Comparison of ENCODE assay signal across 9 cellular contexts in the genomic region with DNA sequence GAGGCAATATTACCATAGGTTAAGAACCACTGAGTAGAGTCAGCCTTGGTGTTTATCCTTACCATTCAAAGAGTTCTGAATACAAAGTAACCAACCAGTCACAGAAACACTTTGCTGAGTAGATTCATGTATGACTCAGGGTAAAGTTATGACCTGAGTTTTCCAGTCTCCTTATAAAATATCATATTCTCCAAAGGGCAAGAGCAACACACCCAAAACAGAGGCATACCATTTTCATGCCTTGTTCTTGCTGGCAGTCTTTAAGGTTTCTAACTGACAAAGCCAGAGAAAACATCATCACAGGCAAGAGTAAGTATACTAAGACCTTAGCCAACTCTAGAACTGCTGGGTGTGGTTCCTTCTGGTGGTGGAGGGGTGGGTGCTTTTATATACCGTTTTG. TPM values are rescaled to one million over a fixed set of nuclear protein-coding genes. Genes with fewer than 3 reads are reported as not detected.
DNase-seq lines count a peak whose midpoint lies in the region; ATAC-seq, FAIRE-seq and TF ChIP-seq lines count a peak whose summit lies in the region.
"Had no signal": no experiment of that assay in that cellular context is flagged by ENCODE, and none has a peak within 500 bp of the region (broad histone marks: within the 10 kb centered on the region; RNA-seq: fewer than 3 reads in every experiment).

No MANE protein-coding gene starts in this region.

- DNase-seq in A549 (ENCODE audit: low read depth in 1 of 2, low spot score in 1 of 2), result peak; percentile 60 to 80
- peak; percentile 72 for DNase-seq in H4 (ENCODE audit: low spot score)
- DNase-seq in adrenal gland, result no peak
- peak; percentile 72 for DNase-seq in kidney glomerular epithelial cell (lab: John Stamatoyannopoulos, UW)
- DNase-seq in NCI-H2171 (lab: John Stamatoyannopoulos, UW), result no peak
- DNase-seq in HepG2 (ENCODE audit: low spot score), result no peak
- no peak for DNase-seq in AML-193 (lab: John Stamatoyannopoulos, UW)
- DNase-seq: NCI-H2171 treated with DMSO at 0.1 percent for 48 hours had no signal

- no peaks in the 10 kb centered on the region for H3K79me2 ChIP-seq in HepG2 (ENCODE audit: insufficient read depth, low read length)

- WGBS in A549 (ENCODE audit: missing lambda C conversion rate), result 0% methylated on average over 1 of the region's 1 CpG
- 25 to 42% (median 38%) methylated on average over 1 of the region's 1 CpG for WGBS in adrenal gland, 4 donors
- WGBS in HepG2 (ENCODE audit: low lambda C conversion rate), result 0% methylated on average over 1 of the region's 1 CpG

- TF ChIP-seq POLR2A in A549 (IDR thresholded peaks at IDR 0.05; ENCODE audit: low read length) (no peak), adrenal gland (IDR thresholded peaks at IDR 0.05) (peak in 1 of 2 donors; percentile 52), HepG2 (IDR thresholded peaks at IDR 0.05; ENCODE audit: insufficient read depth in 1 of 2, low read depth in 2 of 2, low read length in 2 of 2) (no peak)

- intact Hi-C loops in adrenal gland (cut with DNase I), result no loop called here
- intact Hi-C loops in HepG2 (cut with micrococcal nuclease; ENCODE audit: unreplicated experiment), result no loop called here

- no peaks in the 10 kb centered on the region for H3K27me3 ChIP-seq in adrenal gland
- H3K27me3 ChIP-seq in HepG2 (ENCODE audit: control insufficient read depth in 1 of 2, insufficient read depth in 2 of 2, low read length in 2 of 2), result no peaks in the 10 kb centered on the region

- BruUV-seq in HepG2 (replicated peaks; lab: Mats Ljungman, UMichigan), result no TSS peak

- H3K4me2 ChIP-seq in A549 (peak overlapping the region; percentile 88), HepG2 (ENCODE audit: low read depth, low read length) (no peak overlapping the region)

- no peak for FAIRE-seq in A549 (lab: Jason Lieb, UNC)
- no peak for FAIRE-seq in HepG2 (lab: Jason Lieb, UNC)

- in situ Hi-C loops in HepG2 (cut with HindIII; ENCODE audit: extremely low pct_ligation_motif_present, low pct_unique_long_range_greater_than_20kb), result no loop called here

- H3K9me3 ChIP-seq in A549 (peaks cover 4% of the 10 kb centered on the region; the same call in 2 of the 3 replicates), adrenal gland (replicated peaks in 1 of 3) (no peaks in the 10 kb centered on the region), HepG2 (ENCODE audit: low read length) (no peaks in the 10 kb centered on the region)

- POLR2A ChIA-PET in A549 (lab: Yijun Ruan, JAX), result interaction anchor here (3.6 kb wide), 1 partner anchor 14 kb away, joined by 17 read pairs; a partner anchor contains a TSS
- POLR2A ChIA-PET in HepG2 (lab: Yijun Ruan, JAX), result no interaction called here

- TF ChIP-seq EP300 in A549 (IDR thresholded peaks at IDR 0.05), result no peak
- no peak for TF ChIP-seq EP300 in HepG2 (IDR thresholded peaks at IDR 0.05; ENCODE audit: low read depth in 2 of 2, low read length in 2 of 2)
- no peak for TF ChIP-seq EP300 in HepG2 (CRISPR knock-in tag; IDR thresholded peaks at IDR 0.05; ENCODE audit: borderline replicate concordance)

- H2AFZ ChIP-seq in HepG2 (ENCODE audit: low read length), result no peak overlapping the region

- TF ChIP-seq RAD21 in A549 (conservative IDR thresholded peaks at IDR 0.05 in 1 of 2, IDR thresholded peaks at IDR 0.05 in 1 of 2) (no peak), HepG2 (CRISPR knock-in tag; IDR thresholded peaks at IDR 0.05) (no peak)

- H3K27ac ChIP-seq in A549 (peak overlapping the region; percentile 96), adrenal gland (peak overlapping the region in 3 of 5 donors; percentile 46 to 78 (median 49)), HepG2 (ENCODE audit: extremely low read length, insufficient read depth, low read length) (no peak overlapping the region)

- CTCF ChIA-PET in A549 (lab: Yijun Ruan, JAX), result interaction anchor here (1.5 to 1.6 kb wide), 2 partner anchors 13 to 190 kb away, joined by 6 to 9 read pairs; a partner anchor contains a TSS
- CTCF ChIA-PET in HepG2 (lab: Yijun Ruan, JAX; ENCODE audit: low intra/inter-chr PET ratio, low total read pairs), result no interaction called here

- no peaks in the 10 kb centered on the region for H3K36me3 ChIP-seq in adrenal gland (replicated peaks in 1 of 2)
- H3K36me3 ChIP-seq in HepG2 (replicated peaks in 1 of 2; ENCODE audit: control insufficient read depth in 1 of 2, insufficient read depth in 2 of 2, low read length in 2 of 2), result no peaks in the 10 kb centered on the region

- H4K20me1 ChIP-seq in HepG2 (ENCODE audit: insufficient read depth, low read length), result no peaks in the 10 kb centered on the region

- H3K4me3 ChIP-seq in A549 (peak overlapping the region; percentile 28), adrenal gland (no peak overlapping the region), HepG2 (replicated peaks in 1 of 3; ENCODE audit: insufficient read depth in 1 of 3, low read depth in 2 of 3, low read length in 3 of 3) (no peak overlapping the region)

- H3K9ac ChIP-seq in HepG2 (ENCODE audit: insufficient read depth, low read depth, low read length), result no peak overlapping the region

- H3K4me1 ChIP-seq in A549, result peaks cover 71% of the 10 kb centered on the region
- peaks cover 16 to 54% of the 10 kb centered on the region in 2 donors for H3K4me1 ChIP-seq in adrenal gland (replicated peaks in 1 of 2)
- peaks cover 10% of the 10 kb centered on the region for H3K4me1 ChIP-seq in HepG2 (ENCODE audit: insufficient read depth, low read length)

- TF ChIP-seq CTCF in A549 (IDR thresholded peaks at IDR 0.05) (no peak), adrenal gland (IDR thresholded peaks at IDR 0.05) (no peak), HepG2 (CRISPR knock-in tag; IDR thresholded peaks at IDR 0.05) (no peak)

- ATAC-seq in A549 (peak; percentile 26 to 41; a peak in 5 of 6 replicates), HepG2 (no peak), GM19455 (IDR thresholded peaks at IDR 0.05; ENCODE audit: unreplicated experiment) (no peak)

RNA-seq across cellular contexts. Expression of a gene that starts 3.2 kb away (rescaled TPM):
- polyA plus RNA-seq in A549 (2011; rRNA removed) (45.4 and 50.8 TPM in 2 replicates), A549 (2017; fragmentation: RNase III; extraction: RNeasy Plus Mini Kit Qiagen cat#74134 plus additional on column Dnase treatment) (26.0 to 26.9 TPM (median 26.3 TPM) in 3 replicates), adrenal gland (10 to 100 TPM; 12.3 to 33.6 (median 13.3) TPM), HepG2 (2011; rRNA removed) (not detected in 2 replicates)
- polyA plus RNA-seq in A549 (2012; cell fraction: cytosol; rRNA removed), result 14.1 and 20.3 TPM in 2 replicates
- polyA plus RNA-seq in A549 (2012; cell fraction: nucleus; rRNA removed), result 13.2 and 16.5 TPM in 2 replicates
- 58.7 and 60.9 TPM in 2 replicates for polyA minus RNA-seq in A549 (2011; rRNA and poly(A)+ RNA removed)
- total RNA-seq in H4 (2014; rRNA removed; shearing (Covaris generic)), result 48.5 and 58.5 TPM in 2 replicates
- total RNA-seq in adrenal gland (100 to 1,000 TPM in 1 of 8 donors, 10 to 100 TPM in 7; 52.3 to 110 (median 75.7) TPM), HepG2 (2016; rRNA removed; fragmentation: Illumina TruSeq; extraction: Trizol) (not detected in 2 replicates)
- not detected in 2 replicates for total RNA-seq in HepG2 (2016; cell fraction: cytosol; rRNA removed; fragmentation: Illumina TruSeq; extraction: Trizol; ENCODE audit: low read depth)
- total RNA-seq in HepG2 (2016; cell fraction: insoluble cytoplasmic fraction; rRNA removed; fragmentation: Illumina TruSeq; extraction: Trizol), result not detected in 2 replicates
- total RNA-seq in HepG2 (2016; cell fraction: membrane; rRNA removed; fragmentation: Illumina TruSeq; extraction: Trizol), result not detected in 2 replicates
- not detected in 2 replicates for total RNA-seq in HepG2 (2016; cell fraction: nucleus; rRNA removed; fragmentation: Illumina TruSeq; extraction: Trizol)
- 0.01 and 0.03 TPM in 2 replicates for polyA plus RNA-seq in HepG2 (2011; cell fraction: cytosol; rRNA removed)
- polyA plus RNA-seq in HepG2 (2011; cell fraction: nucleus; rRNA removed), result not detected in 2 replicates
- polyA plus RNA-seq in HepG2 (2012), result 0.05 and 0.08 TPM in 2 replicates
- not detected in 2 replicates for polyA plus RNA-seq in HepG2 (2016; cell fraction: cytosol; fragmentation: Illumina TruSeq; extraction: Trizol; ENCODE audit: low read depth)
- polyA plus RNA-seq in HepG2 (2016; cell fraction: insoluble cytoplasmic fraction; fragmentation: Illumina TruSeq; extraction: Trizol; ENCODE audit: low read depth), result not detected in 2 replicates
- polyA plus RNA-seq in HepG2 (2016; cell fraction: membrane; fragmentation: Illumina TruSeq; extraction: Trizol; ENCODE audit: low read depth), result not detected in 2 replicates
- polyA plus RNA-seq in HepG2 (2016; cell fraction: nucleus; fragmentation: Illumina TruSeq; extraction: Trizol; ENCODE audit: insufficient read depth, low read depth), result not detected in 2 replicates
- 0.14 and 84.0 TPM in 2 replicates for polyA minus RNA-seq in HepG2 (2011; rRNA and poly(A)+ RNA removed; ENCODE audit: low replicate concordance)
- polyA minus RNA-seq in HepG2 (2011; cell fraction: cytosol; rRNA and poly(A)+ RNA removed), result 0.20 and 0.26 TPM in 2 replicates
- 0.12 and 0.26 TPM in 2 replicates for polyA minus RNA-seq in HepG2 (2011; cell fraction: nucleus; rRNA and poly(A)+ RNA removed)

RNA-seq across cellular contexts. Expression of a gene that starts 13.3 kb away (rescaled TPM):
- polyA plus RNA-seq in A549 (2011; rRNA removed) (167 and 196 TPM in 2 replicates), A549 (2017; fragmentation: RNase III; extraction: RNeasy Plus Mini Kit Qiagen cat#74134 plus additional on column Dnase treatment) (101 to 108 TPM (median 108 TPM) in 3 replicates), adrenal gland (100 to 1,000 TPM in 1 of 3 donors, 10 to 100 TPM in 2; 42.5 to 117 (median 83.2) TPM), HepG2 (2011; rRNA removed) (40.9 and 41.1 TPM in 2 replicates)
- 42.7 and 53.8 TPM in 2 replicates for polyA plus RNA-seq in A549 (2012; cell fraction: cytosol; rRNA removed)
- 43.7 and 53.4 TPM in 2 replicates for polyA plus RNA-seq in A549 (2012; cell fraction: nucleus; rRNA removed)
- 108 and 114 TPM in 2 replicates for polyA minus RNA-seq in A549 (2011; rRNA and poly(A)+ RNA removed)
- total RNA-seq in H4 (2014; rRNA removed; shearing (Covaris generic)), result 50.9 and 78.6 TPM in 2 replicates
- total RNA-seq in adrenal gland (100 to 1,000 TPM in 4 of 8 donors, 10 to 100 TPM in 4; 76.7 to 174 (median 106) TPM), HepG2 (2016; rRNA removed; fragmentation: Illumina TruSeq; extraction: Trizol) (25.3 and 32.2 TPM in 2 replicates)
- 6.0 and 7.1 TPM in 2 replicates for total RNA-seq in HepG2 (2016; cell fraction: cytosol; rRNA removed; fragmentation: Illumina TruSeq; extraction: Trizol; ENCODE audit: low read depth)
- total RNA-seq in HepG2 (2016; cell fraction: insoluble cytoplasmic fraction; rRNA removed; fragmentation: Illumina TruSeq; extraction: Trizol), result 24.1 and 33.0 TPM in 2 replicates
- total RNA-seq in HepG2 (2016; cell fraction: membrane; rRNA removed; fragmentation: Illumina TruSeq; extraction: Trizol), result 18.8 and 21.8 TPM in 2 replicates
- total RNA-seq in HepG2 (2016; cell fraction: nucleus; rRNA removed; fragmentation: Illumina TruSeq; extraction: Trizol), result 37.5 and 48.5 TPM in 2 replicates
- 27.7 and 44.5 TPM in 2 replicates for polyA plus RNA-seq in HepG2 (2011; cell fraction: cytosol; rRNA removed)
- 13.5 and 18.5 TPM in 2 replicates for polyA plus RNA-seq in HepG2 (2011; cell fraction: nucleus; rRNA removed)
- 63.0 and 66.0 TPM in 2 replicates for polyA plus RNA-seq in HepG2 (2012)
- polyA plus RNA-seq in HepG2 (2016; cell fraction: cytosol; fragmentation: Illumina TruSeq; extraction: Trizol; ENCODE audit: low read depth), result 11.5 and 12.5 TPM in 2 replicates
- 44.2 and 48.6 TPM in 2 replicates for polyA plus RNA-seq in HepG2 (2016; cell fraction: insoluble cytoplasmic fraction; fragmentation: Illumina TruSeq; extraction: Trizol; ENCODE audit: low read depth)
- 24.5 and 24.9 TPM in 2 replicates for polyA plus RNA-seq in HepG2 (2016; cell fraction: membrane; fragmentation: Illumina TruSeq; extraction: Trizol; ENCODE audit: low read depth)
- polyA plus RNA-seq in HepG2 (2016; cell fraction: nucleus; fragmentation: Illumina TruSeq; extraction: Trizol; ENCODE audit: insufficient read depth, low read depth), result 94.3 and 102 TPM in 2 replicates
- polyA minus RNA-seq in HepG2 (2011; rRNA and poly(A)+ RNA removed; ENCODE audit: low replicate concordance), result 63.3 and 204 TPM in 2 replicates
- polyA minus RNA-seq in HepG2 (2011; cell fraction: cytosol; rRNA and poly(A)+ RNA removed), result 40.9 and 50.4 TPM in 2 replicates
- 16.9 and 23.7 TPM in 2 replicates for polyA minus RNA-seq in HepG2 (2011; cell fraction: nucleus; rRNA and poly(A)+ RNA removed)

RNA-seq across cellular contexts. Expression of a gene that starts 53.8 kb away (rescaled TPM):
- 65.2 and 71.1 TPM in 2 replicates for polyA plus RNA-seq in A549 (2011; rRNA removed)
- polyA plus RNA-seq in A549 (2012; cell fraction: cytosol; rRNA removed), result 95.5 and 108 TPM in 2 replicates
- 50.2 and 51.9 TPM in 2 replicates for polyA plus RNA-seq in A549 (2012; cell fraction: nucleus; rRNA removed)
- 39.5 to 40.7 TPM (median 40.1 TPM) in 3 replicates for polyA plus RNA-seq in A549 (2017; fragmentation: RNase III; extraction: RNeasy Plus Mini Kit Qiagen cat#74134 plus additional on column Dnase treatment)
- 89.2 and 142 TPM in 2 replicates for polyA minus RNA-seq in A549 (2011; rRNA and poly(A)+ RNA removed)
- 4.7 and 9.0 TPM in 2 replicates for total RNA-seq in H4 (2014; rRNA removed; shearing (Covaris generic))
- total RNA-seq in adrenal gland, result 10 to 100 TPM; 31.8 to 79.7 (median 59.7) TPM
- 100 to 1,000 TPM in 1 of 3 donors, 10 to 100 TPM in 2; 34.8 to 138 (median 41.1) TPM for polyA plus RNA-seq in adrenal gland
- 9.3 and 10.2 TPM in 2 replicates for total RNA-seq in HepG2 (2016; rRNA removed; fragmentation: Illumina TruSeq; extraction: Trizol)
- total RNA-seq in HepG2 (2016; cell fraction: cytosol; rRNA removed; fragmentation: Illumina TruSeq; extraction: Trizol; ENCODE audit: low read depth), result 3.6 and 6.6 TPM in 2 replicates
- total RNA-seq in HepG2 (2016; cell fraction: insoluble cytoplasmic fraction; rRNA removed; fragmentation: Illumina TruSeq; extraction: Trizol), result 7.3 and 9.9 TPM in 2 replicates
- 4.8 and 8.0 TPM in 2 replicates for total RNA-seq in HepG2 (2016; cell fraction: membrane; rRNA removed; fragmentation: Illumina TruSeq; extraction: Trizol)
- 2.6 and 3.3 TPM in 2 replicates for total RNA-seq in HepG2 (2016; cell fraction: nucleus; rRNA removed; fragmentation: Illumina TruSeq; extraction: Trizol)
- polyA plus RNA-seq in HepG2 (2011; rRNA removed), result 16.4 and 17.2 TPM in 2 replicates
- polyA plus RNA-seq in HepG2 (2011; cell fraction: cytosol; rRNA removed), result 235 and 350 TPM in 2 replicates
- polyA plus RNA-seq in HepG2 (2011; cell fraction: nucleus; rRNA removed), result 17.6 and 47.1 TPM in 2 replicates
- polyA plus RNA-seq in HepG2 (2012), result 9.6 and 14.5 TPM in 2 replicates
- polyA plus RNA-seq in HepG2 (2016; cell fraction: cytosol; fragmentation: Illumina TruSeq; extraction: Trizol; ENCODE audit: low read depth), result 6.6 and 11.3 TPM in 2 replicates
- polyA plus RNA-seq in HepG2 (2016; cell fraction: insoluble cytoplasmic fraction; fragmentation: Illumina TruSeq; extraction: Trizol; ENCODE audit: low read depth), result 13.9 and 14.7 TPM in 2 replicates
- 7.9 and 11.4 TPM in 2 replicates for polyA plus RNA-seq in HepG2 (2016; cell fraction: membrane; fragmentation: Illumina TruSeq; extraction: Trizol; ENCODE audit: low read depth)
- 6.0 and 6.3 TPM in 2 replicates for polyA plus RNA-seq in HepG2 (2016; cell fraction: nucleus; fragmentation: Illumina TruSeq; extraction: Trizol; ENCODE audit: insufficient read depth, low read depth)
- 18.0 and 61.6 TPM in 2 replicates for polyA minus RNA-seq in HepG2 (2011; rRNA and poly(A)+ RNA removed; ENCODE audit: low replicate concordance)
- 4.5 and 6.8 TPM in 2 replicates for polyA minus RNA-seq in HepG2 (2011; cell fraction: cytosol; rRNA and poly(A)+ RNA removed)
- 3.5 and 3.7 TPM in 2 replicates for polyA minus RNA-seq in HepG2 (2011; cell fraction: nucleus; rRNA and poly(A)+ RNA removed)

Comparison
In these comparisons a context has a peak if more than half of its experiments do, and no peak if none do; other contexts are left out.
1. ATAC-seq: peak in A549 (2 of 2); none in HepG2 (single experiment) and GM19455 (single experiment).
2. DNase-seq: peak in A549 (2 of 2), H4 (single experiment) and kidney glomerular epithelial cell (single experiment); none in adrenal gland (0 of 7), NCI-H2171 (single experiment), HepG2 (single experiment) and AML-193 (0 of 2).
3. RNA of a gene that starts 3.2 kb away (total RNA-seq): 52.3 to 110 TPM in adrenal gland and 48.5 to 58.5 TPM in H4; not detected in HepG2; every median in the first group is over 10 times any median in the second.